1 cellular context compared by ENCODE assay signal in genomic region chr2:181778621-181779195, GRCh38.
TF ChIP-seq lines count a peak whose summit lies in the region.

No MANE protein-coding gene starts in this region.

TF ChIP-seq in IMR-90, 13 proteins besides CTCF, POLR2A, EP300 and RAD21 (continued from another document):
- no peak for TF ChIP-seq USF2 (IDR thresholded peaks at IDR 0.05; ENCODE audit: low read depth, low read length)
- no peak for TF ChIP-seq FOS (IDR thresholded peaks at IDR 0.05; ENCODE audit: low read depth, low read length)
- no peak for TF ChIP-seq MAZ (IDR thresholded peaks at IDR 0.05; ENCODE audit: borderline replicate concordance, low read depth, low read length)
- TF ChIP-seq BHLHE40 (IDR thresholded peaks at IDR 0.05; ENCODE audit: low read depth, low read length) = no peak
- TF ChIP-seq MAFK (IDR thresholded peaks at IDR 0.05; ENCODE audit: low read depth, low read length) = no peak
- TF ChIP-seq RFX5 (IDR thresholded peaks at IDR 0.05; ENCODE audit: low read depth, low read length) = no peak
- no peak for TF ChIP-seq SMC3 (IDR thresholded peaks at IDR 0.05; ENCODE audit: low read depth, low read length)
- no peak for TF ChIP-seq RCOR1 (IDR thresholded peaks at IDR 0.05; ENCODE audit: insufficient replicate concordance, low read length)
- no peak for TF ChIP-seq MXI1 (IDR thresholded peaks at IDR 0.05; ENCODE audit: borderline replicate concordance, low read depth, low read length)
- no peak for TF ChIP-seq NFE2L2 (IDR thresholded peaks at IDR 0.05; ENCODE audit: low read depth, low read length)
